ENCODE assay signal across 14 cellular contexts in the genomic region with DNA sequence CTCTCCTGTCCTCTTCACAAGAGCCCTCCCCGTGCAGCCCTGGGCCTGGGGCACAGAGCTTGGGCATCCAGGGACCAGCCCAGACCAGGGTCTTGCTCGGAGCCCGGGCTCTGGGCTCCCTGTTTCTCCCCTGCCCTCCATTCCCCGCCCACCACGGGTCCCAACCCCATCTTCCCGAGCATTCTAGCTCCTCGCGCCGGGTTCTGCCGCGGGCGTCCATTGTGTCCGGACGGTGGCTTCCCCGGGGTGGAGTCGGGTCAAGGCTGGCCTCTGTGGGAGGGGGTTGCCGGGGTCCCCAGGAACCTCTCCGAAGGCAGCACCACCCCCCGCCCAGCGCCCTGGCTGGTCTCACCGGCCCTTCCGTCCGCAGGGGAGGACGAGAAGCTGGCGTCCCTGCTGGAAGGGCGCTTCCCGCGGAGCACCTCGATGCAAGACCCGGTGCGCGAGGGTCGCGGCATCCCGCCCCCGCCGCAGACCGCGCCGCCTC. TPM values are rescaled to one million over a fixed set of nuclear protein-coding genes. Genes with fewer than 3 reads are reported as not detected.
"Had no signal": no experiment of that assay in that cellular context is flagged by ENCODE, and none has a peak within 500 bp of the region (broad histone marks: within the 10 kb centered on the region; RNA-seq: fewer than 3 reads in every experiment).

No MANE protein-coding gene starts in this region.

- H3K27ac ChIP-seq: psoas muscle, testis had no signal

- H3K4me3 ChIP-seq: lung, mucosa of descending colon had no signal

- H3K4me1 ChIP-seq: psoas muscle, testis had no signal

- H3K27me3 Mint-ChIP-seq: activated B cell treated with CpG ODN at 0.5 μM for 24 hours; activated CD4-positive, alpha-beta T cell treated with anti-CD3 and anti-CD28 coated beads, Interleukin-2, amount 10 ng/mL, durations not matched to agents 24 days and 14 days; naive thymus-derived CD8-positive, alpha-beta T cell had no signal

- H3K9me3 Mint-ChIP-seq: activated B cell treated with CpG ODN at 0.5 μM for 24 hours; activated CD4-positive, alpha-beta T cell treated with anti-CD3 and anti-CD28 coated beads, Interleukin-2, amount 10 ng/mL, durations not matched to agents 24 days and 14 days; activated naive CD4-positive, alpha-beta T cell treated with anti-CD3 and anti-CD28 coated beads for 36 hours; naive thymus-derived CD8-positive, alpha-beta T cell had no signal

- H3K36me3 Mint-ChIP-seq: naive thymus-derived CD8-positive, alpha-beta T cell had no signal

- H3K27me3 ChIP-seq: testis had no signal

- H3K4me1 Mint-ChIP-seq: activated CD4-positive, alpha-beta T cell treated with anti-CD3 and anti-CD28 coated beads, Interleukin-2, amount 10 ng/mL, durations not matched to agents 24 days and 14 days had no signal

- H3K9me3 ChIP-seq: mucosa of descending colon, psoas muscle, testis had no signal

- DNase-seq: activated B cell treated with CpG ODN at 0.5 μM for 24 hours; activated CD4-positive, alpha-beta T cell treated with anti-CD3 and anti-CD28 coated beads, Interleukin-2, amount 10 ng/mL, durations not matched to agents 24 days and 14 days; activated naive CD4-positive, alpha-beta T cell treated with anti-CD3 and anti-CD28 coated beads for 36 hours; caudate nucleus; mucosa of descending colon; naive thymus-derived CD8-positive, alpha-beta T cell; psoas muscle; stimulated activated CD4-positive, alpha-beta T cell treated with anti-CD3 and anti-CD28 coated beads, Interleukin-2, amount 100 ng/mL, for 24 hours; stimulated activated naive CD4-positive, alpha-beta T cell; T-helper 17 cell; testis had no signal

- H3K4me3 Mint-ChIP-seq: activated B cell treated with CpG ODN at 0.5 μM for 24 hours; activated CD4-positive, alpha-beta T cell treated with anti-CD3 and anti-CD28 coated beads, Interleukin-2, amount 10 ng/mL, durations not matched to agents 24 days and 14 days; activated naive CD4-positive, alpha-beta T cell treated with anti-CD3 and anti-CD28 coated beads for 36 hours; naive thymus-derived CD8-positive, alpha-beta T cell; T-helper 17 cell had no signal

- H3K27ac Mint-ChIP-seq: activated B cell treated with CpG ODN at 0.5 μM for 24 hours; activated CD4-positive, alpha-beta T cell treated with anti-CD3 and anti-CD28 coated beads, Interleukin-2, amount 10 ng/mL, durations not matched to agents 24 days and 14 days; activated naive CD4-positive, alpha-beta T cell treated with anti-CD3 and anti-CD28 coated beads for 36 hours; T-helper 17 cell had no signal

RNA-seq across cellular contexts. Expression of a gene that starts 18.1 kb away (rescaled TPM):
- total RNA-seq: activated B cell treated with CpG ODN at 0.5 μM for 24 hours; activated CD4-positive, alpha-beta T cell treated with anti-CD3 and anti-CD28 coated beads, Interleukin-2, amount 10 ng/mL, durations not matched to agents 24 days and 14 days; activated naive CD4-positive, alpha-beta T cell treated with anti-CD3 and anti-CD28 coated beads for 36 hours; astrocyte; fibroblast of villous mesenchyme; naive thymus-derived CD8-positive, alpha-beta T cell; T-helper 17 cell had no signal
- polyA plus RNA-seq: naive thymus-derived CD8-positive, alpha-beta T cell had no signal

RNA-seq across cellular contexts. Expression of a gene that starts 47.2 kb away (rescaled TPM):
- total RNA-seq: activated B cell treated with CpG ODN at 0.5 μM for 24 hours had no signal
- polyA plus RNA-seq: naive thymus-derived CD8-positive, alpha-beta T cell had no signal
